In genomic region chr7:43757073-43757720, GRCh38 we compare ENCODE assay signal across 12 cellular contexts. TPM values are rescaled to one million over a fixed set of nuclear protein-coding genes. Genes with fewer than 3 reads are reported as not detected.
A peak's percentile ranks its signal among the peaks of the same experiment; 100 is the strongest.
DNase-seq lines count a peak whose midpoint lies in the region; FAIRE-seq and TF ChIP-seq lines count a peak whose summit lies in the region.
"Had no signal": no experiment of that assay in that cellular context is flagged by ENCODE, and none has a peak within 500 bp of the region (broad histone marks: within the 10 kb centered on the region; RNA-seq: fewer than 3 reads in every experiment).

No MANE protein-coding gene starts in this region.

- TF ChIP-seq CTCF in KMS-11 (conservative IDR thresholded peaks at IDR 0.05; ENCODE audit: low read depth, low read length) (no peak), chondrocyte (IDR thresholded peaks at IDR 0.05) (no peak), neural progenitor cell (IDR thresholded peaks at IDR 0.05) (no peak)

- H3K27me3 ChIP-seq in KMS-11 (ENCODE audit: insufficient read depth, low read depth) (no peaks in the 10 kb centered on the region), neural progenitor cell (peaks cover 45% of the 10 kb centered on the region)

- intact Hi-C loops in activated CD4-positive, alpha-beta T cell treated with anti-CD3 and anti-CD28 coated beads, Interleukin-2, amount 10 ng/mL, durations not matched to agents 24 days and 14 days (cut with micrococcal nuclease): no loop called here

- H3K27ac ChIP-seq in KMS-11 (peak overlapping the region; percentile 60), neural progenitor cell (no peak overlapping the region)

- H3K27ac Mint-ChIP-seq in activated CD4-positive, alpha-beta T cell treated with anti-CD3 and anti-CD28 coated beads, Interleukin-2, amount 10 ng/mL, durations not matched to agents 24 days and 14 days: peak overlapping the region; percentile 6
- peak overlapping the region; percentile 69 for H3K27ac Mint-ChIP-seq in chondrocyte (ENCODE audit: unreplicated experiment)
- H3K27ac Mint-ChIP-seq in neural progenitor cell: no peak overlapping the region

- no peak overlapping the region for H3K4me3 ChIP-seq in KMS-11 (IDR thresholded peaks at IDR 0.05; ENCODE audit: insufficient read depth, low read depth, low read length)
- no peak overlapping the region for H3K4me3 ChIP-seq in neural progenitor cell

- no peaks in the 10 kb centered on the region for H4K20me1 ChIP-seq in KMS-11 (ENCODE audit: insufficient read depth)
- H4K20me1 ChIP-seq in neural progenitor cell (ENCODE audit: low read depth): peaks cover 4% of the 10 kb centered on the region

- no peaks in the 10 kb centered on the region for H3K9me3 ChIP-seq in neural progenitor cell (ENCODE audit: low read depth)

- H3K9me3 Mint-ChIP-seq in activated CD4-positive, alpha-beta T cell treated with anti-CD3 and anti-CD28 coated beads, Interleukin-2, amount 10 ng/mL, durations not matched to agents 24 days and 14 days: no peaks in the 10 kb centered on the region
- H3K9me3 Mint-ChIP-seq in chondrocyte (ENCODE audit: low read depth): no peaks in the 10 kb centered on the region
- H3K9me3 Mint-ChIP-seq in neural progenitor cell: peaks cover 2% of the 10 kb centered on the region

- no peaks in the 10 kb centered on the region for H3K36me3 ChIP-seq in KMS-11 (ENCODE audit: insufficient read depth)
- H3K36me3 ChIP-seq in neural progenitor cell: no peaks in the 10 kb centered on the region

- H2AFZ ChIP-seq in KMS-11 (ENCODE audit: low read depth) (no peak overlapping the region; the same call in 1 of the 2 replicates), neural progenitor cell (replicated peaks) (no peak overlapping the region)

- peak overlapping the region; percentile 89 for H3K4me2 ChIP-seq in KMS-11
- H3K4me2 ChIP-seq in neural progenitor cell: peak overlapping the region; percentile 88

- H3K4me1 ChIP-seq in KMS-11 (ENCODE audit: low read depth, poor library complexity, severe bottlenecking) (peaks cover 74% of the 10 kb centered on the region), neural progenitor cell (peaks cover 7% of the 10 kb centered on the region)

- peak overlapping the region; percentile 41 for H3K4me3 Mint-ChIP-seq in activated CD4-positive, alpha-beta T cell treated with anti-CD3 and anti-CD28 coated beads, Interleukin-2, amount 10 ng/mL, durations not matched to agents 24 days and 14 days
- H3K4me3 Mint-ChIP-seq in chondrocyte (ENCODE audit: unreplicated experiment): peak overlapping the region; percentile 23
- peak overlapping the region; percentile 85 for H3K4me3 Mint-ChIP-seq in neural progenitor cell

- peak; percentile 55 for DNase-seq in activated CD4-positive, alpha-beta T cell treated with anti-CD3 and anti-CD28 coated beads, Interleukin-2, amount 10 ng/mL, durations not matched to agents 24 days and 14 days
- no peak for DNase-seq in activated CD4-positive, alpha-beta T cell treated with anti-CD3 and anti-CD28 coated beads, Interleukin-2, amount 50 U/mL, for 1 hour
- DNase-seq in chondrocyte (ENCODE audit: low spot score) (no peak), neural progenitor cell (ENCODE audit: low spot score) (no peak), amygdala (lab: John Stamatoyannopoulos, UW) (no peak), epidermal melanocyte (ENCODE audit: insufficient read length, low spot score) (no peak), GM19239 (ENCODE audit: insufficient read length, low spot score) (no peak)
- DNase-seq: activated effector memory CD4-positive, alpha-beta T cell treated with Interleukin-2 at 50 U/mL for 16 hours had no signal

- H3F3A ChIP-seq in neural progenitor cell (ENCODE audit: low read depth): peaks cover 18% of the 10 kb centered on the region

- H3K36me3 Mint-ChIP-seq in activated CD4-positive, alpha-beta T cell treated with anti-CD3 and anti-CD28 coated beads, Interleukin-2, amount 10 ng/mL, durations not matched to agents 24 days and 14 days (ENCODE audit: low read depth): peaks cover 4% of the 10 kb centered on the region
- peaks cover 4% of the 10 kb centered on the region for H3K36me3 Mint-ChIP-seq in chondrocyte (ENCODE audit: low read depth)
- no peaks in the 10 kb centered on the region for H3K36me3 Mint-ChIP-seq in neural progenitor cell

- H3K9ac ChIP-seq in KMS-11: no peak overlapping the region; the same call in 1 of the 2 replicates
- H3K9ac ChIP-seq in neural progenitor cell: no peak overlapping the region

- peaks cover 3% of the 10 kb centered on the region for H3K27me3 Mint-ChIP-seq in activated CD4-positive, alpha-beta T cell treated with anti-CD3 and anti-CD28 coated beads, Interleukin-2, amount 10 ng/mL, durations not matched to agents 24 days and 14 days
- H3K27me3 Mint-ChIP-seq in chondrocyte (ENCODE audit: low read depth) (peaks cover 4% of the 10 kb centered on the region), neural progenitor cell (ENCODE audit: insufficient read depth, low read depth) (peaks cover 18% of the 10 kb centered on the region)

- H3K79me2 ChIP-seq in KMS-11 (ENCODE audit: insufficient read depth, low read depth): no peaks in the 10 kb centered on the region
- peaks cover 5% of the 10 kb centered on the region for H3K79me2 ChIP-seq in neural progenitor cell (ENCODE audit: low read depth)

- FAIRE-seq in GM19239 (lab: Jason Lieb, UNC): no peak
- FAIRE-seq: colon, islet of Langerhans, TTC549 had no signal

- H3K4me1 Mint-ChIP-seq in activated CD4-positive, alpha-beta T cell treated with anti-CD3 and anti-CD28 coated beads, Interleukin-2, amount 10 ng/mL, durations not matched to agents 24 days and 14 days: peaks cover 43% of the 10 kb centered on the region
- H3K4me1 Mint-ChIP-seq in chondrocyte (ENCODE audit: low read depth) (peaks cover 30% of the 10 kb centered on the region), neural progenitor cell (peaks cover 11% of the 10 kb centered on the region)

RNA-seq across cellular contexts. Expression of gene BLVRA, which starts 1.3 kb away (rescaled TPM):
- 39.9 and 43.4 TPM in 2 replicates for total RNA-seq in activated CD4-positive, alpha-beta T cell treated with anti-CD3 and anti-CD28 coated beads, Interleukin-2, amount 10 ng/mL, durations not matched to agents 24 days and 14 days
- 27.2 to 53.8 TPM (median 48.9 TPM) in 3 replicates for total RNA-seq in chondrocyte
- 24.6 and 27.9 TPM in 2 replicates for total RNA-seq in neural progenitor cell (ENCODE audit: low replicate concordance)

RNA-seq across cellular contexts. Expression of gene COA1, which starts 27.9 kb away (rescaled TPM):
- total RNA-seq in activated CD4-positive, alpha-beta T cell treated with anti-CD3 and anti-CD28 coated beads, Interleukin-2, amount 10 ng/mL, durations not matched to agents 24 days and 14 days: 79.0 and 79.3 TPM in 2 replicates
- total RNA-seq in chondrocyte (31.4 to 36.6 TPM (median 33.5 TPM) in 3 replicates), neural progenitor cell (ENCODE audit: low replicate concordance) (171 and 192 TPM in 2 replicates)

Comparison
In these comparisons a context has a peak if more than half of its experiments do, and no peak if none do; other contexts are left out.
1. H3K4me3 Mint-ChIP-seq: peak in every context shown above with its lines; median percentile 85 in neural progenitor cell; 41 in activated CD4-positive, alpha-beta T cell treated with anti-CD3 and anti-CD28 coated beads, Interleukin-2, amount 10 ng/mL, durations not matched to agents 24 days and 14 days; 23 in chondrocyte.